8 cellular contexts compared by ENCODE assay signal in the genomic region with DNA sequence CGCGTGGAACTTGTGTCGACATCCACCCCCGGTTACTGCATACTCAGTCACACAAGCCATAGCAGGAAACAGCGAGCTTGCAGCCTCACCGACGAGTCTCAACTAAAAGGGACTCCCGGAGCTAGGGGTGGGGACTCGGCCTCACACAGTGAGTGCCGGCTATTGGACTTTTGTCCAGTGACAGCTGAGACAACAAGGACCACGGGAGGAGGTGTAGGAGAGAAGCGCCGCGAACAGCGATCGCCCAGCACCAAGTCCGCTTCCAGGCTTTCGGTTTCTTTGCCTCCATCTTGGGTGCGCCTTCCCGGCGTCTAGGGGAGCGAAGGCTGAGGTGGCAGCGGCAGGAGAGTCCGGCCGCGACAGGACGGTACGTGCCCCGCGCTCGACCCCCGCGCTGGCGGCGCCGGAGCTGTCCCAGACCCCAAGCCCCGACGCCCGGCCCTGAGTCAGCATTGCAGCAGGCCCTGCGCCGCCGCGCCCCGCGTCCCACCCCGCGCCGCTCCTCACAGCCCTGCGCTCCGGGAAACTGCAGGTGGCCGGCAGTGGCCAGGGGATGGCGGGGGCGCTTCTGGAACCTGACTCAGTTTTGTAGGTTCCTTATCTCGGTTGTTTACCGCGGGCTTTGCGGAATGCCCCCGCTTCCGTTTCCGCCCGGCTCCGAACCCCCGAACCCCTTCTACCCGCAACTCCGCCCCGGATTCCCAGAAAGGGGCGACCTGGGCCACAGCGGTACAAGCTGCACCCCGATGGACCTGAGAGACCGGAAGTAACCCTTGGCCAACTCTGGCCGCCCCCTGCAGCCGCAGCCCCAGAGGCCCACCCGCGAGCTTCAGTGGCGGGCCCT. TPM values are rescaled to one million over a fixed set of nuclear protein-coding genes. Genes with fewer than 3 reads are reported as not detected.
A peak's percentile ranks its signal among the peaks of the same experiment; 100 is the strongest.
DNase-seq lines count a peak whose midpoint lies in the region; ATAC-seq, FAIRE-seq and TF ChIP-seq lines count a peak whose summit lies in the region.

A gene (plus strand): TSS at position 50 of the 844 bp plus-strand sequence. CDS start 13,702 bp downstream, outside the sequence.

- POLR2A ChIA-PET in HEK293 (lab: Yijun Ruan, JAX): interaction anchor here (0.6 to 2.8 kb wide), 8 partner anchors 15 to 228 kb away, joined by 3 to 11 read pairs (median 4); a partner anchor contains a TSS

- no peak for FAIRE-seq in urothelium cell line (lab: Jason Lieb, UNC)

- H3K27ac ChIP-seq in HEK293 (ENCODE audit: extremely low read depth, low read depth, low read length) (peak within 1 kb of the TSS; percentile 95), psoas muscle (peak within 1 kb of the TSS; percentile 100)

- peak; percentile 62 for DNase-seq in NAMALWA (ENCODE audit: low spot score)
- DNase-seq in amniotic epithelial cell (ENCODE audit: low read depth): peak; percentile 87
- DNase-seq in left cardiac atrium: peak; percentile 84
- peak; percentile 77 to 90 for DNase-seq in psoas muscle
- DNase-seq in urothelium cell line (ENCODE audit: low spot score): peak; percentile 60

- H3K4me1 ChIP-seq in HEK293 (ENCODE audit: control insufficient read depth, insufficient read depth, low read length) (peaks cover 5% of the 10 kb centered on the region; the same call in 1 of the 2 replicates), psoas muscle (peaks cover 34% of the 10 kb centered on the region)

- intact Hi-C loops in T-helper 1 cell treated with Interleukin-12 subunit alpha and Interleukin-12 subunit beta and Interleukin-4 antibody, amounts not matched to agents 30 ng/mL and 1 ng/mL, for 36 hours (cut with micrococcal nuclease): loop anchor here (1.0 to 5.0 kb wide), 8 partner anchors 45 to 809 kb away; a partner anchor contains a TSS
- intact Hi-C loops in left cardiac atrium (cut with DNase I): loop anchor here (5.0 to 10.0 kb wide), 3 partner anchors 41 to 48 kb away; a partner anchor contains a TSS
- intact Hi-C loops in psoas muscle (cut with DNase I): loop anchor here (5.0 kb wide), 2 partner anchors 36 to 44 kb away; a partner anchor contains a TSS

- H3K27me3 ChIP-seq in psoas muscle (ENCODE audit: insufficient read depth in 3 of 3, low read length in 2 of 3): no peaks in the 10 kb centered on the region

- 0% methylated on average over 67 to 75 of the region's 75 CpGs for WGBS in psoas muscle, 3 donors

- ATAC-seq in left cardiac atrium: peak; percentile 51 to 61
- peak; percentile 49 to 63 (median 60) for ATAC-seq in psoas muscle

- TF ChIP-seq CTCF in HEK293 (tag by site-specific recombination; IDR thresholded peaks at IDR 0.05) (peak; percentile 41; the same call in 1 of the 2 replicates), psoas muscle (IDR thresholded peaks at IDR 0.05) (no peak)

- H3K9me3 ChIP-seq in HEK293 (ENCODE audit: control insufficient read depth, insufficient read depth, low read depth, low read length) (no peaks in the 10 kb centered on the region), psoas muscle (no peaks in the 10 kb centered on the region)

- peak within 1 kb of the TSS; percentile 100 for H3K4me3 ChIP-seq in GM08714 (ENCODE audit: low read length)
- peak within 1 kb of the TSS; percentile 78 for H3K4me3 ChIP-seq in HEK293 (ENCODE audit: low read depth, low read length)
- H3K4me3 ChIP-seq in psoas muscle: peak within 1 kb of the TSS; percentile 100

- CTCF ChIA-PET in HEK293 (lab: Yijun Ruan, JAX): interaction anchor here (0.6 to 2.5 kb wide), 5 partner anchors 42 to 516 kb away, joined by 3 to 10 read pairs (median 3); no protein-coding TSS in a partner anchor

- H3K36me3 ChIP-seq in HEK293 (ENCODE audit: control insufficient read depth in 2 of 2, insufficient read depth in 1 of 2, low read length in 2 of 2) (no peaks in the 10 kb centered on the region), psoas muscle (ENCODE audit: insufficient read depth in 1 of 2, low read depth in 1 of 2) (peaks cover 2 to 4% of the 10 kb centered on the region in 2 donors)

TF ChIP-seq in HEK293, 187 proteins besides CTCF, POLR2A, EP300 and RAD21 (continues in another document):
- TF ChIP-seq, protein P1, sequence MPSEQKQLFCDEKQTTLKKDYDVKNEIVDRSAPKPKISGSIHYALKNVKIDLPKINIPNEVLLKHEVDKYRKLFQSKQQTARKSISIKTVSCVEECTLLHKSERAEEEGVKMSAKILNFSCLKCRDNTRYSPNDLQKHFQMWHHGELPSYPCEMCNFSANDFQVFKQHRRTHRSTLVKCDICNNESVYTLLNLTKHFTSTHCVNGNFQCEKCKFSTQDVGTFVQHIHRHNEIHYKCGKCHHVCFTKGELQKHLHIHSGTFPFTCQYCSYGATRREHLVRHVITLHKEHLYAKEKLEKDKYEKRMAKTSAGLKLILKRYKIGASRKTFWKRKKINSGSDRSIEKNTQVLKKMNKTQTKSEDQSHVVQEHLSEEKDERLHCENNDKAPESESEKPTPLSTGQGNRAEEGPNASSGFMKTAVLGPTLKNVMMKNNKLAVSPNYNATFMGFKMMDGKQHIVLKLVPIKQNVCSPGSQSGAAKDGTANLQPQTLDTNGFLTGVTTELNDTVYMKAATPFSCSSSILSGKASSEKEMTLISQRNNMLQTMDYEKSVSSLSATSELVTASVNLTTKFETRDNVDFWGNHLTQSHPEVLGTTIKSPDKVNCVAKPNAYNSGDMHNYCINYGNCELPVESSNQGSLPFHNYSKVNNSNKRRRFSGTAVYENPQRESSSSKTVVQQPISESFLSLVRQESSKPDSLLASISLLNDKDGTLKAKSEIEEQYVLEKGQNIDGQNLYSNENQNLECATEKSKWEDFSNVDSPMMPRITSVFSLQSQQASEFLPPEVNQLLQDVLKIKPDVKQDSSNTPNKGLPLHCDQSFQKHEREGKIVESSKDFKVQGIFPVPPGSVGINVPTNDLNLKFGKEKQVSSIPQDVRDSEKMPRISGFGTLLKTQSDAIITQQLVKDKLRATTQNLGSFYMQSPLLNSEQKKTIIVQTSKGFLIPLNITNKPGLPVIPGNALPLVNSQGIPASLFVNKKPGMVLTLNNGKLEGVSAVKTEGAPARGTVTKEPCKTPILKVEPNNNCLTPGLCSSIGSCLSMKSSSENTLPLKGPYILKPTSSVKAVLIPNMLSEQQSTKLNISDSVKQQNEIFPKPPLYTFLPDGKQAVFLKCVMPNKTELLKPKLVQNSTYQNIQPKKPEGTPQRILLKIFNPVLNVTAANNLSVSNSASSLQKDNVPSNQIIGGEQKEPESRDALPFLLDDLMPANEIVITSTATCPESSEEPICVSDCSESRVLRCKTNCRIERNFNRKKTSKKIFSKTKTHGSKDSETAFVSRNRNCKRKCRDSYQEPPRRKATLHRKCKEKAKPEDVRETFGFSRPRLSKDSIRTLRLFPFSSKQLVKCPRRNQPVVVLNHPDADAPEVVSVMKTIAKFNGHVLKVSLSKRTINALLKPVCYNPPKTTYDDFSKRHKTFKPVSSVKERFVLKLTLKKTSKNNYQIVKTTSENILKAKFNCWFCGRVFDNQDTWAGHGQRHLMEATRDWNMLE (tag by site-specific recombination; conservative IDR thresholded peaks at IDR 0.05; ENCODE audit: low read depth): no peak
- TF ChIP-seq, protein P2, sequence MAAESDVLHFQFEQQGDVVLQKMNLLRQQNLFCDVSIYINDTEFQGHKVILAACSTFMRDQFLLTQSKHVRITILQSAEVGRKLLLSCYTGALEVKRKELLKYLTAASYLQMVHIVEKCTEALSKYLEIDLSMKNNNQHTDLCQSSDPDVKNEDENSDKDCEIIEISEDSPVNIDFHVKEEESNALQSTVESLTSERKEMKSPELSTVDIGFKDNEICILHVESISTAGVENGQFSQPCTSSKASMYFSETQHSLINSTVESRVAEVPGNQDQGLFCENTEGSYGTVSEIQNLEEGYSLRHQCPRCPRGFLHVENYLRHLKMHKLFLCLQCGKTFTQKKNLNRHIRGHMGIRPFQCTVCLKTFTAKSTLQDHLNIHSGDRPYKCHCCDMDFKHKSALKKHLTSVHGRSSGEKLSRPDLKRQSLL (tag by site-specific recombination; IDR thresholded peaks at IDR 0.05): 0 out of 2 replicates have a peak, but pooled peaks have one; percentile 7
- TF ChIP-seq, protein P3, sequence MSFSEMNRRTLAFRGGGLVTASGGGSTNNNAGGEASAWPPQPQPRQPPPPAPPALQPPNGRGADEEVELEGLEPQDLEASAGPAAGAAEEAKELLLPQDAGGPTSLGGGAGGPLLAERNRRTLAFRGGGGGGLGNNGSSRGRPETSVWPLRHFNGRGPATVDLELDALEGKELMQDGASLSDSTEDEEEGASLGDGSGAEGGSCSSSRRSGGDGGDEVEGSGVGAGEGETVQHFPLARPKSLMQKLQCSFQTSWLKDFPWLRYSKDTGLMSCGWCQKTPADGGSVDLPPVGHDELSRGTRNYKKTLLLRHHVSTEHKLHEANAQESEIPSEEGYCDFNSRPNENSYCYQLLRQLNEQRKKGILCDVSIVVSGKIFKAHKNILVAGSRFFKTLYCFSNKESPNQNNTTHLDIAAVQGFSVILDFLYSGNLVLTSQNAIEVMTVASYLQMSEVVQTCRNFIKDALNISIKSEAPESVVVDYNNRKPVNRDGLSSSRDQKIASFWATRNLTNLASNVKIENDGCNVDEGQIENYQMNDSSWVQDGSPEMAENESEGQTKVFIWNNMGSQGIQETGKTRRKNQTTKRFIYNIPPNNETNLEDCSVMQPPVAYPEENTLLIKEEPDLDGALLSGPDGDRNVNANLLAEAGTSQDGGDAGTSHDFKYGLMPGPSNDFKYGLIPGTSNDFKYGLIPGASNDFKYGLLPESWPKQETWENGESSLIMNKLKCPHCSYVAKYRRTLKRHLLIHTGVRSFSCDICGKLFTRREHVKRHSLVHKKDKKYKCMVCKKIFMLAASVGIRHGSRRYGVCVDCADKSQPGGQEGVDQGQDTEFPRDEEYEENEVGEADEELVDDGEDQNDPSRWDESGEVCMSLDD (tag by site-specific recombination; IDR thresholded peaks at IDR 0.05): peak; percentile 92
- peak; percentile 17; the same call in 1 of the 2 replicates for TF ChIP-seq SP2 (tag by site-specific recombination; IDR thresholded peaks at IDR 0.05)
- TF ChIP-seq GLIS1 (tag by site-specific recombination; IDR thresholded peaks at IDR 0.05): peak; percentile 61
- peak; percentile 21; the same call in 1 of the 2 replicates for TF ChIP-seq ZFP37 (tag by site-specific recombination; IDR thresholded peaks at IDR 0.05)
- TF ChIP-seq ZFHX2 (tag by site-specific recombination; conservative IDR thresholded peaks at IDR 0.05): peak; percentile 51; the same call in 1 of the 2 replicates
- peak; percentile 34; the same call in 1 of the 2 replicates for TF ChIP-seq EGR2 (tag by site-specific recombination; IDR thresholded peaks at IDR 0.05; ENCODE audit: low read depth)
- peak; percentile 17; the same call in 1 of the 2 replicates for TF ChIP-seq ZEB2 (tag by site-specific recombination; IDR thresholded peaks at IDR 0.05)
- peak; percentile 67; the same call in 1 of the 2 replicates for TF ChIP-seq YY1 (tag by site-specific recombination; IDR thresholded peaks at IDR 0.05)

RNA-seq across cellular contexts. Expression of the gene that starts here (rescaled TPM):
- 310 and 313 TPM in 2 replicates for total RNA-seq in T-helper 1 cell treated with Interleukin-12 subunit alpha and Interleukin-12 subunit beta and Interleukin-4 antibody, amounts not matched to agents 30 ng/mL and 1 ng/mL, for 36 hours
- total RNA-seq in left cardiac atrium (100 to 1,000 TPM; 195 to 255 TPM), psoas muscle (100 to 1,000 TPM; 180 to 358 (median 346) TPM)
- 100 to 1,000 TPM in 2 of 3 donors, 10 to 100 TPM in 1; 84.7 to 340 (median 239) TPM for polyA plus RNA-seq in psoas muscle

Comparison
In these comparisons a context has a peak if more than half of its experiments do, and no peak if none do; other contexts are left out.
1. Peak in every context shown above with its lines: DNase-seq, ATAC-seq, H3K4me3 ChIP-seq and H3K27ac ChIP-seq.